17 cellular contexts compared by ENCODE assay signal in the genomic region with DNA sequence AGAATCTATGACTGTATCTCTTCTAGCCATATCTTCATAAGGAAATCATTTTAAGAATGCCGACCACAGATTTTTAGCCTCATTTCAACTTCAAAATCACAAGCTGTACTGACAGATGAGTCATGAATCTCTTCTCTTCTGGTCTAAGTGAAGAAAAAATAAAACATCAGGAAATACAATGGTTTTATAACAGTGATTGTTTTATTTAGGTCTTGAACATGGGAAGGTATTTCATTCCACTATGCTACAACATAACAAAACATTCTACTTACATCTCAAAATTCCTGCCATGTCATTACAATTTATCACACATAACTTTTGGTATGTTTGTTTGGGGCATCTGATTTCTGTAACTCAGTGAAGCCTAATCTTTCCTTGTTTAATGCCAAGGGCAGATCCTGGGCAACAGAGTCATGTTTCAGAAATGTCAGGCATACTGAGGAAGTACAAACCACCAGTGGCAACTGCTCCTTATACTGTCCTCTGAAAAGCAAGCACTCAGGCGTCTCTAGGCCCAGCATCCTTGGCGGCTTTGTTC.
DNase-seq lines count a peak whose midpoint lies in the region; ATAC-seq and TF ChIP-seq lines count a peak whose summit lies in the region.
"Had no signal": no experiment of that assay in that cellular context is flagged by ENCODE, and none has a peak within 500 bp of the region (broad histone marks: within the 10 kb centered on the region; RNA-seq: fewer than 3 reads in every experiment).

No MANE protein-coding gene starts in this region.

- ATAC-seq in lung (ENCODE audit: insufficient read depth, low FRiP score) (peak; percentile 33), GM21723 (IDR thresholded peaks at IDR 0.05; ENCODE audit: unreplicated experiment) (no peak), HG03039 (IDR thresholded peaks at IDR 0.05; ENCODE audit: unreplicated experiment) (no peak)
- ATAC-seq: GM23338, Panc1, pancreas, upper lobe of right lung had no signal

- no peaks in the 10 kb centered on the region for H3K27me3 ChIP-seq in lung (ENCODE audit: control insufficient read depth, insufficient read depth)
- no peaks in the 10 kb centered on the region for H3K27me3 ChIP-seq in sigmoid colon
- H3K27me3 ChIP-seq: pancreas, upper lobe of right lung had no signal

- intact Hi-C loops in sigmoid colon (cut with DNase I), result no loop called here

- in situ Hi-C loops in ACHN (cut with HindIII; ENCODE audit: low pct_ligation_motif_present, low pct_unique_long_range_greater_than_20kb, low sequenced_read_pairs), result no loop called here

- TF ChIP-seq CTCF in lung (IDR thresholded peaks at IDR 0.05; ENCODE audit: control extremely low read depth, extremely low read depth) (no peak), sigmoid colon (IDR thresholded peaks at IDR 0.05) (no peak)

- peak; percentile 77 for DNase-seq in ACHN
- DNase-seq in LHCN-M2 (ENCODE audit: low read depth), result peak; percentile 97
- DNase-seq in brain pericyte (ENCODE audit: low read depth, low spot score), result peak; percentile 41
- no peak for DNase-seq in lung (ENCODE audit: low spot score)
- DNase-seq in DMS53 (lab: John Stamatoyannopoulos, UW), result no peak
- no peak for DNase-seq in sigmoid colon
- DNase-seq: activated CD4-positive, alpha-beta T cell treated with anti-CD3 and anti-CD28 coated beads, Interleukin-2, amount 50 U/mL, for 48 hours; midbrain; NCI-H1417; NCI-H524 treated with DMSO at 0.1 percent for 48 hours; pancreas; stimulated activated CD4-positive, alpha-beta T cell treated with anti-CD3 and anti-CD28 coated beads, Interleukin-1b, Interleukin-23, amount 100 ng/mL, for 48 hours; upper lobe of right lung had no signal

- H3K36me3 ChIP-seq in lung (ENCODE audit: control insufficient read depth in 2 of 2, insufficient read depth in 2 of 2, low read length in 2 of 2), result no peaks in the 10 kb centered on the region
- no peaks in the 10 kb centered on the region for H3K36me3 ChIP-seq in sigmoid colon
- H3K36me3 ChIP-seq: pancreas, upper lobe of right lung had no signal

- H3K4me1 ChIP-seq in lung (ENCODE audit: control insufficient read depth in 2 of 2, insufficient read depth in 2 of 2, low read length in 2 of 2) (no peaks in the 10 kb centered on the region), sigmoid colon (no peaks in the 10 kb centered on the region)
- H3K4me1 ChIP-seq: pancreas, upper lobe of right lung had no signal

- TF ChIP-seq POLR2A in sigmoid colon (IDR thresholded peaks at IDR 0.05), result no peak

- TF ChIP-seq EP300 in sigmoid colon (IDR thresholded peaks at IDR 0.05), result no peak

- H3K4me3 ChIP-seq in lung (no peak overlapping the region), sigmoid colon (no peak overlapping the region)
- H3K4me3 ChIP-seq: GM23338, pancreas, upper lobe of right lung had no signal

- H3K9me3 ChIP-seq in lung (ENCODE audit: control insufficient read depth in 2 of 2, insufficient read depth in 1 of 2, low read length in 1 of 2), result peaks cover 0 to 2% of the 10 kb centered on the region in 2 donors
- no peaks in the 10 kb centered on the region for H3K9me3 ChIP-seq in sigmoid colon
- H3K9me3 ChIP-seq: pancreas, upper lobe of right lung had no signal

- 84 to 85% methylated on average over 3 of the region's 3 CpGs for WGBS in lung, 2 donors
- WGBS in sigmoid colon, 2 donors, result 92 to 93% methylated on average over 3 of the region's 3 CpGs

- H3K27ac ChIP-seq in lung (ENCODE audit: low read depth in 1 of 2, low read length in 1 of 2) (no peak overlapping the region), sigmoid colon (no peak overlapping the region)
- H3K27ac ChIP-seq: pancreas, upper lobe of right lung had no signal

Comparison
In these comparisons a context has a peak if more than half of its experiments do, and no peak if none do; other contexts are left out.
1. DNase-seq: peak in ACHN (single experiment), LHCN-M2 (single experiment) and brain pericyte (single experiment); none in lung (single experiment), DMS53 (single experiment) and sigmoid colon (single experiment).